Comparison of ENCODE assay signal across 9 cellular contexts in genomic region chr16:65119905-65120341, GRCh38. TPM values are rescaled to one million over a fixed set of nuclear protein-coding genes. Genes with fewer than 3 reads are reported as not detected.
DNase-seq lines count a peak whose midpoint lies in the region; ATAC-seq and TF ChIP-seq lines count a peak whose summit lies in the region.
"Had no signal": no experiment of that assay in that cellular context is flagged by ENCODE, and none has a peak within 500 bp of the region (broad histone marks: within the 10 kb centered on the region; RNA-seq: fewer than 3 reads in every experiment).

No MANE protein-coding gene starts in this region.

- H3K27me3 ChIP-seq in SJSA1 (replicated peaks) (no peaks in the 10 kb centered on the region), gastroesophageal sphincter (peaks cover 11% of the 10 kb centered on the region), ovary (no peaks in the 10 kb centered on the region)

- WGBS in gastroesophageal sphincter (ENCODE audit: low coverage in 1 of 2), 2 donors: 12 to 15% methylated on average over 7 to 8 of the region's 8 CpGs
- 0 to 3% (median 1%) methylated on average over 8 of the region's 8 CpGs for WGBS in ovary, 3 donors

- intact Hi-C loops in ovary (cut with DNase I): loop anchor here in 3 of 4 donors (5.0 to 10.0 kb wide), 5 partner anchors 55 to 1145 kb away; no protein-coding TSS in a partner anchor

- TF ChIP-seq POLR2A in gastroesophageal sphincter (IDR thresholded peaks at IDR 0.05) (peak in 1 of 2 donors; percentile 24), ovary (IDR thresholded peaks at IDR 0.05) (no peak)

- ATAC-seq in gastroesophageal sphincter (no peak), HG03139 (IDR thresholded peaks at IDR 0.05; ENCODE audit: unreplicated experiment) (no peak), HG03025 (IDR thresholded peaks at IDR 0.05; ENCODE audit: low FRiP score, unreplicated experiment) (no peak)

- TF ChIP-seq CTCF in gastroesophageal sphincter (IDR thresholded peaks at IDR 0.05) (no peak), ovary (IDR thresholded peaks at IDR 0.05) (no peak)

- H3K9me3 ChIP-seq in SJSA1 (replicated peaks): no peaks in the 10 kb centered on the region
- no peaks in the 10 kb centered on the region for H3K9me3 ChIP-seq in gastroesophageal sphincter
- no peaks in the 10 kb centered on the region for H3K9me3 ChIP-seq in ovary

- H3K4me1 ChIP-seq in SJSA1 (replicated peaks) (peaks cover 54% of the 10 kb centered on the region), gastroesophageal sphincter (peaks cover 0 to 83% (median 10%) of the 10 kb centered on the region in 3 donors), ovary (ENCODE audit: insufficient read depth) (peaks cover 3% of the 10 kb centered on the region)

- H3K4me3 ChIP-seq in SJSA1 (peak overlapping the region; percentile 72), gastroesophageal sphincter (peak overlapping the region; percentile 69 to 78), ovary (peak overlapping the region; percentile 59)
- H3K4me3 ChIP-seq: PC-9 had no signal

- DNase-seq in AG08396 (ENCODE audit: low spot score): peak; percentile 21
- peak; percentile 42 to 67 for DNase-seq in SJSA1 (ENCODE audit: low read depth in 1 of 2, low spot score in 2 of 2)
- peak; percentile 48 to 64 (median 53) for DNase-seq in ovary
- DNase-seq in activated CD4-positive, alpha-beta T cell treated with anti-CD3 and anti-CD28 coated beads, Interleukin-2, amount 50 U/mL, for 1 hour: no peak
- no peak for DNase-seq in DMS 273 treated with DMSO at 0.1 percent for 48 hours (lab: John Stamatoyannopoulos, UW)
- DNase-seq: PC-9 had no signal

- H3K36me3 ChIP-seq in SJSA1: peaks cover 12% of the 10 kb centered on the region
- H3K36me3 ChIP-seq in gastroesophageal sphincter: no peaks in the 10 kb centered on the region
- no peaks in the 10 kb centered on the region for H3K36me3 ChIP-seq in ovary

- H3K27ac ChIP-seq in SJSA1 (peak overlapping the region; percentile 29; the same call in 1 of the 2 replicates), gastroesophageal sphincter (peak overlapping the region; percentile 5 to 96 (median 93)), ovary (peak overlapping the region; percentile 91 to 100)
- H3K27ac ChIP-seq: PC-9 had no signal

- no peak for TF ChIP-seq EP300 in gastroesophageal sphincter (IDR thresholded peaks at IDR 0.05)
- TF ChIP-seq EP300 in ovary (IDR thresholded peaks at IDR 0.05): no peak

RNA-seq across cellular contexts. Expression of gene CDH11, which starts 1.9 kb away (rescaled TPM):
- total RNA-seq in SJSA1 (2014; rRNA removed; shearing (Covaris generic)): 107 and 113 TPM in 2 replicates
- total RNA-seq in gastroesophageal sphincter (10 to 100 TPM; 37.4 to 78.9 (median 62.8) TPM), ovary (100 to 1,000 TPM; 158 to 858 (median 500) TPM)
- 100 to 1,000 TPM; 118 to 153 TPM for polyA plus RNA-seq in ovary
- total RNA-seq: PC-9 had no signal

Comparison
In these comparisons a context has a peak if more than half of its experiments do, and no peak if none do; other contexts are left out.
1. DNase-seq: peak in AG08396 (single experiment), SJSA1 (2 of 2) and ovary (5 of 5); none in activated CD4-positive, alpha-beta T cell treated with anti-CD3 and anti-CD28 coated beads, Interleukin-2, amount 50 U/mL, for 1 hour (single experiment) and DMS 273 treated with DMSO at 0.1 percent for 48 hours (single experiment).
2. H3K27ac ChIP-seq: peak in every context shown above with its lines; median percentile 96 in ovary; 93 in gastroesophageal sphincter; 29 in SJSA1.
3. Peak in every context shown above with its lines, with median percentiles within 50 percentile points of each other: H3K4me3 ChIP-seq.